In the genomic region with DNA sequence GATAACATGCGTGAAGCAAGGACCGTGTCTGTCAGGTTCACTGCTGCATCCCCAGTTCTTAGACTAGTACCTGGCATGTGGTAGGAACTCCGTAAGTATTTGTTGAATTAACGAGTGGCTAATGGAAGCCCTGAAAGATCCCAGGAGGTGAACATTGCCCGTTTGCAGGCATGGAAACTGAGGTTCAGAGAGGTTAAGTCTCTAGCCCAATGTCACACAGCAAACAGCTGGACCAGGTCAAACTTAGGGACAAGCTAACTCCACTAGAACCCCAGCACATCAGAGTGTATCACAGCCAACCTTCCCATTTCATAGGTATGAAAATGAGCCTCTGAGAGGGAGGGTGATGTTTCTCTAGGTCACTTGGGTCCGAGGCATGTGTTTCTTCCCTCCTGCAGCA, we compare ENCODE assay signal across 24 cellular contexts.
"Had no signal": no experiment of that assay in that cellular context is flagged by ENCODE, and none has a peak within 500 bp of the region (broad histone marks: within the 10 kb centered on the region; RNA-seq: fewer than 3 reads in every experiment).

No MANE protein-coding gene starts in this region.

- DNase-seq: activated CD4-positive, alpha-beta memory T cell treated with anti-CD3 and anti-CD28 coated beads, Interleukin-2, amount 10 ng/mL, durations not matched to agents 7 days and 5 days; activated CD4-positive, alpha-beta T cell treated with anti-CD3 and anti-CD28 coated beads, Interleukin-2, amount 50 U/mL, for 1 hour; activated CD4-positive, CD25-positive, alpha-beta regulatory T cell; activated gamma-delta T cell; activated naive CD4-positive, alpha-beta T cell treated with anti-CD3 and anti-CD28 coated beads for 36 hours; activated T-cell treated with anti-CD3 and anti-CD28 coated beads for 4 hours; activated T-cell treated with anti-CD3 and anti-CD28 coated beads, Interleukin-2, amount 50 U/mL, for 48 hours; aorta; central memory CD4-positive, alpha-beta T cell; Kasumi-1; KBM-7; NCI-H1105 treated with DMSO at 0.1 percent for 48 hours; NCI-H1436 treated with DMSO at 0.1 percent for 48 hours; NCI-H187; NCI-H2081; NCI-H510A treated with DMSO at 0.1 percent for 48 hours; Peyer's patch; T-helper 17 cell; T-helper 9 cell had no signal

- H3K9me3 Mint-ChIP-seq: activated CD4-positive, alpha-beta memory T cell treated with anti-CD3 and anti-CD28 coated beads, Interleukin-2, amount 10 ng/mL, durations not matched to agents 7 days and 5 days; activated naive CD4-positive, alpha-beta T cell treated with anti-CD3 and anti-CD28 coated beads for 36 hours; activated T-helper 17 cell treated with anti-CD3 and anti-CD28 coated beads, Interleukin-2, amount 50 U/mL, for 72 hours had no signal

- H3K9me3 ChIP-seq: Peyer's patch, SJSA1 had no signal

- H3K27ac ChIP-seq: Peyer's patch, SJSA1 had no signal

- H3K27me3 ChIP-seq: Peyer's patch had no signal

- H3K36me3 Mint-ChIP-seq: activated naive CD8-positive, alpha-beta T cell had no signal

- H3K4me3 Mint-ChIP-seq: activated CD4-positive, alpha-beta memory T cell treated with anti-CD3 and anti-CD28 coated beads, Interleukin-2, amount 10 ng/mL, durations not matched to agents 7 days and 5 days; activated naive CD4-positive, alpha-beta T cell treated with anti-CD3 and anti-CD28 coated beads for 36 hours; activated naive CD8-positive, alpha-beta T cell; activated T-helper 17 cell treated with anti-CD3 and anti-CD28 coated beads, Interleukin-2, amount 50 U/mL, for 72 hours; T-helper 17 cell had no signal

- H3K36me3 ChIP-seq: Peyer's patch, SJSA1 had no signal

- H3K4me3 ChIP-seq: Peyer's patch, SJSA1 had no signal

- ATAC-seq: activated T-helper 17 cell treated with anti-CD3 and anti-CD28 coated beads, Interleukin-2, amount 50 U/mL, for 72 hours; T-helper 17 cell had no signal

- H3K4me1 Mint-ChIP-seq: activated CD4-positive, alpha-beta memory T cell treated with anti-CD3 and anti-CD28 coated beads, Interleukin-2, amount 10 ng/mL, durations not matched to agents 7 days and 5 days had no signal

- FAIRE-seq: bronchial epithelial cell, TTC549 had no signal

- H3K27ac Mint-ChIP-seq: activated CD4-positive, alpha-beta memory T cell treated with anti-CD3 and anti-CD28 coated beads, Interleukin-2, amount 10 ng/mL, durations not matched to agents 7 days and 5 days; activated naive CD4-positive, alpha-beta T cell treated with anti-CD3 and anti-CD28 coated beads for 36 hours; activated naive CD8-positive, alpha-beta T cell; activated T-helper 17 cell treated with anti-CD3 and anti-CD28 coated beads, Interleukin-2, amount 50 U/mL, for 72 hours; T-helper 17 cell had no signal
